ENCODE assay signal across 20 cellular contexts in genomic region chr19:36950335-36951119, GRCh38.
"Had no signal": no experiment of that assay in that cellular context is flagged by ENCODE, and none has a peak within 500 bp of the region (broad histone marks: within the 10 kb centered on the region; RNA-seq: fewer than 3 reads in every experiment).

No MANE protein-coding gene starts in this region.

- DNase-seq: activated CD4-positive, alpha-beta T cell treated with anti-CD3 and anti-CD28 coated beads for 1 hour; activated CD4-positive, alpha-beta T cell treated with anti-CD3 and anti-CD28 coated beads, Interleukin-2, amount 50 U/mL, for 1 hour; activated CD8-positive, alpha-beta T cell treated with anti-CD3 and anti-CD28 coated beads, Interleukin-2, amount 10 ng/mL, durations not matched to agents 7 days and 5 days; activated gamma-delta T cell treated with Interleukin-2 at 50 U/mL for 16 hours; adrenal gland; colonic mucosa; immature natural killer cell; left lung; mammary epithelial cell; nephron progenitor cell; pancreas; psoas muscle; stimulated activated CD4-positive, alpha-beta T cell treated with anti-CD3 and anti-CD28 coated beads, Interleukin-12 subunit alpha, Interleukin-12 subunit beta, amount 100 ng/mL, for 4 hours; stimulated activated CD4-positive, alpha-beta T cell treated with anti-CD3 and anti-CD28 coated beads, Interleukin-1b, Interleukin-23, amount 100 ng/mL, for 48 hours; T-helper 9 cell; tibial artery had no signal

- H3K4me3 Mint-ChIP-seq: activated CD8-positive, alpha-beta T cell treated with anti-CD3 and anti-CD28 coated beads, Interleukin-2, amount 10 ng/mL, durations not matched to agents 7 days and 5 days; activated naive CD4-positive, alpha-beta T cell treated with anti-CD3 and anti-CD28 coated beads, Interleukin-2, amount 50 U/mL, for 24 hours; immature natural killer cell; nephron progenitor cell; stimulated activated naive CD8-positive, alpha-beta T cell treated with anti-CD3 and anti-CD28 coated beads, Interleukin-15, Interleukin-2, amounts not matched to agents 100 ng/mL and 50 ng/mL, for 24 hours had no signal

- H3K4me1 Mint-ChIP-seq: activated naive CD4-positive, alpha-beta T cell treated with anti-CD3 and anti-CD28 coated beads, Interleukin-2, amount 50 U/mL, for 24 hours; immature natural killer cell; nephron progenitor cell had no signal

- H3K27me3 ChIP-seq: adrenal gland, colonic mucosa, foreskin keratinocyte, left lung, pancreas, right atrium auricular region, tibial artery had no signal

- H3K4me3 ChIP-seq: colonic mucosa, left lung, pancreas, psoas muscle, right atrium auricular region, tibial artery had no signal

- H3K27ac ChIP-seq: adrenal gland, colonic mucosa, foreskin keratinocyte, left lung, pancreas, psoas muscle, right atrium auricular region, tibial artery had no signal

- H3K4me1 ChIP-seq: adrenal gland, colonic mucosa, foreskin keratinocyte, left lung, pancreas, psoas muscle, right atrium auricular region, tibial artery had no signal

- H3K27me3 Mint-ChIP-seq: activated naive CD4-positive, alpha-beta T cell treated with anti-CD3 and anti-CD28 coated beads, Interleukin-2, amount 50 U/mL, for 24 hours; stimulated activated naive CD8-positive, alpha-beta T cell treated with anti-CD3 and anti-CD28 coated beads, Interleukin-15, Interleukin-2, amounts not matched to agents 100 ng/mL and 50 ng/mL, for 24 hours had no signal

- H3K27ac Mint-ChIP-seq: activated CD8-positive, alpha-beta T cell treated with anti-CD3 and anti-CD28 coated beads, Interleukin-2, amount 10 ng/mL, durations not matched to agents 7 days and 5 days; activated naive CD4-positive, alpha-beta T cell treated with anti-CD3 and anti-CD28 coated beads, Interleukin-2, amount 50 U/mL, for 24 hours; immature natural killer cell; nephron progenitor cell; stimulated activated naive CD8-positive, alpha-beta T cell treated with anti-CD3 and anti-CD28 coated beads, Interleukin-15, Interleukin-2, amounts not matched to agents 100 ng/mL and 50 ng/mL, for 24 hours had no signal

- ATAC-seq: activated CD8-positive, alpha-beta T cell treated with anti-CD3 and anti-CD28 coated beads, Interleukin-2, amount 10 ng/mL, durations not matched to agents 7 days and 5 days; foreskin keratinocyte; left lung; pancreas; psoas muscle had no signal
